Comparison of ENCODE assay signal across 21 cellular contexts in genomic region chr4:36214735-36215485, GRCh38.
"Had no signal": no experiment of that assay in that cellular context is flagged by ENCODE, and none has a peak within 500 bp of the region (broad histone marks: within the 10 kb centered on the region; RNA-seq: fewer than 3 reads in every experiment).

No MANE protein-coding gene starts in this region.

- H3K27me3 ChIP-seq: heart left ventricle, spleen, stomach, suprapubic skin, tibial artery, upper lobe of right lung, vagina had no signal

- H3K4me3 Mint-ChIP-seq: dendritic cell treated with granulocyte-macrophage colony-stimulating factor and Interleukin-4, amounts not matched to agents 40 ng/mL and 50 ng/mL, for 4 days; memory B cell; mesothelial cell of epicardium; nephron progenitor cell had no signal

- ATAC-seq: heart left ventricle, lower lobe of right lung, sciatic nerve, upper lobe of right lung had no signal

- H3K36me3 Mint-ChIP-seq: mesothelial cell of epicardium had no signal

- H3K4me3 ChIP-seq: heart left ventricle, left ventricle myocardium inferior, lower lobe of right lung, spleen, stomach, suprapubic skin, tibial artery, upper lobe of right lung, vagina had no signal

- H3K27ac ChIP-seq: heart left ventricle, left ventricle myocardium inferior, lower lobe of right lung, spleen, stomach, suprapubic skin, tibial artery, upper lobe of right lung, vagina had no signal

- H3K4me1 Mint-ChIP-seq: nephron progenitor cell had no signal

- H3K9me3 Mint-ChIP-seq: dendritic cell treated with granulocyte-macrophage colony-stimulating factor and Interleukin-4, amounts not matched to agents 40 ng/mL and 50 ng/mL, for 4 days; memory B cell; mesothelial cell of epicardium; nephron progenitor cell had no signal

- DNase-seq: effector CD4-positive, alpha-beta T cell; foreskin melanocyte; heart left ventricle; islet precursor cell; left ventricle myocardium inferior; lower lobe of right lung; nephron progenitor cell; spleen; stimulated activated CD4-positive, alpha-beta T cell treated with anti-CD3 and anti-CD28 coated beads, Interleukin-15, amount 100 ng/mL, for 24 hours; stimulated activated CD4-positive, alpha-beta T cell treated with anti-CD3 and anti-CD28 coated beads, Interleukin-1b, Interleukin-23, amount 100 ng/mL, for 48 hours; stimulated activated CD4-positive, alpha-beta T cell treated with anti-CD3 and anti-CD28 coated beads, Interleukin-4, amount 100 ng/mL, for 24 hours; stimulated activated naive CD4-positive, alpha-beta T cell; stomach; tibial artery; upper lobe of right lung had no signal

- H3K27me3 Mint-ChIP-seq: dendritic cell treated with granulocyte-macrophage colony-stimulating factor and Interleukin-4, amounts not matched to agents 40 ng/mL and 50 ng/mL, for 4 days; memory B cell had no signal

- H3K27ac Mint-ChIP-seq: dendritic cell treated with granulocyte-macrophage colony-stimulating factor and Interleukin-4, amounts not matched to agents 40 ng/mL and 50 ng/mL, for 4 days; memory B cell; mesothelial cell of epicardium; nephron progenitor cell had no signal
